In the genomic region with DNA sequence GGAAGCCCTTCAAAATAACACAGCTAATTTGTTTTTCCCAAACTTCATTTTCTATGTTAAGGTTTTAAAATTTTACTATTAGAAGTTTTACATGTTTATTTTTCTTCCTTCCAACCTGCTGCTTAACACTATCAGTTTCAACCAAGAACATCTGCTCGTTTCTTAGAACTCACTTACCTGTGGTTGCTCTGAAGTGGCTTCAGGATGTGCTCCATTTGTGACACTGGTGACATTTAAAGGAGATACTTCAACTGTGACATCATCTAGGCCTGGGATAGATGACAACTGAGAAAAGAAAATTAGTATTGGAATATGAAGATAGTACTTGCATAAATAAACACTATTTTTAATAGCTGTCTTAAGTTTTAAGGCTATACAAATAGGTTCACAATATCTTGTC, we compare ENCODE assay signal across 13 cellular contexts. TPM values are rescaled to one million over a fixed set of nuclear protein-coding genes. Genes with fewer than 3 reads are reported as not detected.
DNase-seq lines count a peak whose midpoint lies in the region; ATAC-seq and TF ChIP-seq lines count a peak whose summit lies in the region.
"Had no signal": no experiment of that assay in that cellular context is flagged by ENCODE, and none has a peak within 500 bp of the region (broad histone marks: within the 10 kb centered on the region; RNA-seq: fewer than 3 reads in every experiment).

No MANE protein-coding gene starts in this region.

- TF ChIP-seq RAD21 in SK-N-SH (IDR thresholded peaks at IDR 0.05; ENCODE audit: low read length): no peak

- no peak overlapping the region for H2AFZ ChIP-seq in SK-N-SH (ENCODE audit: low read depth)

- no peaks in the 10 kb centered on the region for H3K27me3 ChIP-seq in SK-N-SH (ENCODE audit: insufficient read depth)

- H3K9ac ChIP-seq in SK-N-SH: no peak overlapping the region

- no peaks in the 10 kb centered on the region for H4K20me1 ChIP-seq in SK-N-SH (ENCODE audit: insufficient read depth)

- no peak for DNase-seq in activated naive CD4-positive, alpha-beta T cell treated with anti-CD3 and anti-CD28 coated beads, Interleukin-2, amount 50 U/mL, for 72 hours (ENCODE audit: low spot score in 2 of 2)
- no peak for DNase-seq in kidney glomerular epithelial cell (lab: John Stamatoyannopoulos, UW)
- DNase-seq in SK-N-SH: no peak
- DNase-seq in occipital lobe (lab: John Stamatoyannopoulos, UW): no peak
- no peak for DNase-seq in NK-92 treated with Interleukin-12 subunit alpha and Interleukin-12 subunit beta, amount 100 ng/mL, for 24 hours (lab: John Stamatoyannopoulos, UW)
- DNase-seq: activated T-cell treated with anti-CD3 and anti-CD28 coated beads, Interleukin-2, amount 50 U/mL, for 4 hours; stimulated activated CD4-positive, alpha-beta T cell treated with anti-CD3 and anti-CD28 coated beads, Interleukin-2, amount 100 ng/mL, for 24 hours; trophoblast cell had no signal

- no peaks in the 10 kb centered on the region for H3K79me2 ChIP-seq in SK-N-SH (ENCODE audit: insufficient read depth)

- no peak overlapping the region for H3K27ac ChIP-seq in SK-N-SH (ENCODE audit: low read depth in 2 of 2, low read length in 1 of 2)
- H3K27ac ChIP-seq: SK-N-MC had no signal

- H3K9me2 ChIP-seq in SK-N-SH: no peaks in the 10 kb centered on the region; the same call in 1 of the 2 replicates

- no peaks in the 10 kb centered on the region for H3K4me1 ChIP-seq in SK-N-SH (ENCODE audit: control insufficient read depth in 1 of 2, insufficient read depth in 2 of 2, low read depth in 1 of 2, low read length in 1 of 2)

- no peaks in the 10 kb centered on the region for H3F3A ChIP-seq in SK-N-SH (replicated peaks; ENCODE audit: insufficient read depth)

- no peak for TF ChIP-seq CTCF in SK-N-SH (IDR thresholded peaks at IDR 0.05)

- no peaks in the 10 kb centered on the region for H3K9me3 Mint-ChIP-seq in activated naive CD4-positive, alpha-beta T cell treated with anti-CD3 and anti-CD28 coated beads, Interleukin-2, amount 50 U/mL, for 72 hours
- H3K9me3 Mint-ChIP-seq: activated T-cell treated with anti-CD3 and anti-CD28 coated beads, Interleukin-2, amount 50 U/mL, for 4 hours; dendritic cell treated with granulocyte-macrophage colony-stimulating factor and Interleukin-4, amounts not matched to agents 40 ng/mL and 50 ng/mL, for 4 days had no signal

- POLR2A ChIA-PET in SK-N-SH (lab: Yijun Ruan, JAX): no interaction called here

- no peak overlapping the region for H3K4me3 ChIP-seq in SK-N-SH (ENCODE audit: low read depth in 2 of 2, low read length in 1 of 2)
- H3K4me3 ChIP-seq: SK-N-MC had no signal

- no peak for TF ChIP-seq EP300 in SK-N-SH (IDR thresholded peaks at IDR 0.05; ENCODE audit: borderline replicate concordance in 1 of 2, low read depth in 1 of 2, low read length in 1 of 2)

- ATAC-seq in GM18519 (IDR thresholded peaks at IDR 0.05; ENCODE audit: low FRiP score, unreplicated experiment) (peak; percentile 64), GM19463 (IDR thresholded peaks at IDR 0.05; ENCODE audit: unreplicated experiment) (peak; percentile 90), HG03039 (IDR thresholded peaks at IDR 0.05; ENCODE audit: unreplicated experiment) (peak; percentile 84)
- peak; percentile 92 to 94 for ATAC-seq in activated naive CD4-positive, alpha-beta T cell treated with anti-CD3 and anti-CD28 coated beads, Interleukin-2, amount 50 U/mL, for 72 hours

- H3K4me2 ChIP-seq in SK-N-SH: no peak overlapping the region

- 85% methylated on average over 1 of the region's 1 CpG for WGBS in SK-N-SH (ENCODE audit: low lambda C conversion rate)

- peak overlapping the region; percentile 42 to 44 for H3K27ac Mint-ChIP-seq in activated naive CD4-positive, alpha-beta T cell treated with anti-CD3 and anti-CD28 coated beads, Interleukin-2, amount 50 U/mL, for 72 hours
- H3K27ac Mint-ChIP-seq: dendritic cell treated with granulocyte-macrophage colony-stimulating factor and Interleukin-4, amounts not matched to agents 40 ng/mL and 50 ng/mL, for 4 days had no signal

- CTCF ChIA-PET in SK-N-SH (lab: Yijun Ruan, JAX): no interaction called here

- H3K36me3 Mint-ChIP-seq in activated naive CD4-positive, alpha-beta T cell treated with anti-CD3 and anti-CD28 coated beads, Interleukin-2, amount 50 U/mL, for 72 hours: no peaks in the 10 kb centered on the region

- H3K9me3 ChIP-seq in SK-N-SH: no peaks in the 10 kb centered on the region

- H3K36me3 ChIP-seq in SK-N-SH (replicated peaks in 1 of 2; ENCODE audit: control insufficient read depth in 1 of 2, insufficient read depth in 2 of 2, low read length in 1 of 2): peaks cover 57 to 64% of the 10 kb centered on the region in 2 experiments

TF ChIP-seq in SK-N-SH, 30 proteins besides CTCF, POLR2A, EP300 and RAD21 (continues in another document):
- TF ChIP-seq RFX5 (IDR thresholded peaks at IDR 0.05; ENCODE audit: low read length) (no peak), GABPA (IDR thresholded peaks at IDR 0.05; ENCODE audit: low read depth) (no peak), ELF1 (IDR thresholded peaks at IDR 0.05) (no peak), EZH2phosphoT487 (IDR thresholded peaks at IDR 0.05; ENCODE audit: borderline replicate concordance, low read depth) (no peak), TAF1 (IDR thresholded peaks at IDR 0.05; ENCODE audit: borderline replicate concordance, low read depth, low read length) (no peak), GATA2 (CRISPR knock-in tag; IDR thresholded peaks at IDR 0.05) (no peak), CHD2 (IDR thresholded peaks at IDR 0.05; ENCODE audit: low read length, partially characterized antibody) (no peak), NFIC (IDR thresholded peaks at IDR 0.05; ENCODE audit: borderline replicate concordance) (no peak), MEF2A (IDR thresholded peaks at IDR 0.05; ENCODE audit: borderline replicate concordance, low read depth) (no peak), FOXM1 (IDR thresholded peaks at IDR 0.05; ENCODE audit: low read depth) (no peak), RCOR1 (IDR thresholded peaks at IDR 0.05; ENCODE audit: low read length) (no peak), YY1 (IDR thresholded peaks at IDR 0.05; ENCODE audit: low read depth) (no peak)
- TF ChIP-seq, protein P1, sequence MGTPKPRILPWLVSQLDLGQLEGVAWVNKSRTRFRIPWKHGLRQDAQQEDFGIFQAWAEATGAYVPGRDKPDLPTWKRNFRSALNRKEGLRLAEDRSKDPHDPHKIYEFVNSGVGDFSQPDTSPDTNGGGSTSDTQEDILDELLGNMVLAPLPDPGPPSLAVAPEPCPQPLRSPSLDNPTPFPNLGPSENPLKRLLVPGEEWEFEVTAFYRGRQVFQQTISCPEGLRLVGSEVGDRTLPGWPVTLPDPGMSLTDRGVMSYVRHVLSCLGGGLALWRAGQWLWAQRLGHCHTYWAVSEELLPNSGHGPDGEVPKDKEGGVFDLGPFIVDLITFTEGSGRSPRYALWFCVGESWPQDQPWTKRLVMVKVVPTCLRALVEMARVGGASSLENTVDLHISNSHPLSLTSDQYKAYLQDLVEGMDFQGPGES (IDR thresholded peaks at IDR 0.05; ENCODE audit: low read depth, low read length): no peak
- TF ChIP-seq, protein P2, sequence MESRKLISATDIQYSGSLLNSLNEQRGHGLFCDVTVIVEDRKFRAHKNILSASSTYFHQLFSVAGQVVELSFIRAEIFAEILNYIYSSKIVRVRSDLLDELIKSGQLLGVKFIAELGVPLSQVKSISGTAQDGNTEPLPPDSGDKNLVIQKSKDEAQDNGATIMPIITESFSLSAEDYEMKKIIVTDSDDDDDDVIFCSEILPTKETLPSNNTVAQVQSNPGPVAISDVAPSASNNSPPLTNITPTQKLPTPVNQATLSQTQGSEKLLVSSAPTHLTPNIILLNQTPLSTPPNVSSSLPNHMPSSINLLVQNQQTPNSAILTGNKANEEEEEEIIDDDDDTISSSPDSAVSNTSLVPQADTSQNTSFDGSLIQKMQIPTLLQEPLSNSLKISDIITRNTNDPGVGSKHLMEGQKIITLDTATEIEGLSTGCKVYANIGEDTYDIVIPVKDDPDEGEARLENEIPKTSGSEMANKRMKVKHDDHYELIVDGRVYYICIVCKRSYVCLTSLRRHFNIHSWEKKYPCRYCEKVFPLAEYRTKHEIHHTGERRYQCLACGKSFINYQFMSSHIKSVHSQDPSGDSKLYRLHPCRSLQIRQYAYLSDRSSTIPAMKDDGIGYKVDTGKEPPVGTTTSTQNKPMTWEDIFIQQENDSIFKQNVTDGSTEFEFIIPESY (IDR thresholded peaks at IDR 0.05; ENCODE audit: borderline replicate concordance, low read depth): no peak
- TF ChIP-seq, protein P3, sequence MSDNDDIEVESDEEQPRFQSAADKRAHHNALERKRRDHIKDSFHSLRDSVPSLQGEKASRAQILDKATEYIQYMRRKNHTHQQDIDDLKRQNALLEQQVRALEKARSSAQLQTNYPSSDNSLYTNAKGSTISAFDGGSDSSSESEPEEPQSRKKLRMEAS (IDR thresholded peaks at IDR 0.05; ENCODE audit: low read depth): no peak
- TF ChIP-seq, protein P4, sequence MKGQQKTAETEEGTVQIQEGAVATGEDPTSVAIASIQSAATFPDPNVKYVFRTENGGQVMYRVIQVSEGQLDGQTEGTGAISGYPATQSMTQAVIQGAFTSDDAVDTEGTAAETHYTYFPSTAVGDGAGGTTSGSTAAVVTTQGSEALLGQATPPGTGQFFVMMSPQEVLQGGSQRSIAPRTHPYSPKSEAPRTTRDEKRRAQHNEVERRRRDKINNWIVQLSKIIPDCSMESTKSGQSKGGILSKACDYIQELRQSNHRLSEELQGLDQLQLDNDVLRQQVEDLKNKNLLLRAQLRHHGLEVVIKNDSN (IDR thresholded peaks at IDR 0.05; ENCODE audit: borderline replicate concordance, low read depth): no peak

RNA-seq across cellular contexts. Expression of a gene that starts 17.9 kb away (rescaled TPM):
- 10 to 100 TPM; 22.1 to 37.0 TPM for total RNA-seq in activated naive CD4-positive, alpha-beta T cell treated with anti-CD3 and anti-CD28 coated beads, Interleukin-2, amount 50 U/mL, for 72 hours
- polyA plus RNA-seq in SK-N-SH (2012; rRNA removed): 28.5 and 32.0 TPM in 2 replicates
- 36.2 and 43.6 TPM in 2 replicates for polyA plus RNA-seq in SK-N-SH (2012; cell fraction: cytosol; rRNA removed)
- polyA plus RNA-seq in SK-N-SH (2012; cell fraction: nucleus; rRNA removed): 11.4 and 21.4 TPM in 2 replicates
- total RNA-seq in occipital lobe: 55.1 TPM
